In the genomic region with DNA sequence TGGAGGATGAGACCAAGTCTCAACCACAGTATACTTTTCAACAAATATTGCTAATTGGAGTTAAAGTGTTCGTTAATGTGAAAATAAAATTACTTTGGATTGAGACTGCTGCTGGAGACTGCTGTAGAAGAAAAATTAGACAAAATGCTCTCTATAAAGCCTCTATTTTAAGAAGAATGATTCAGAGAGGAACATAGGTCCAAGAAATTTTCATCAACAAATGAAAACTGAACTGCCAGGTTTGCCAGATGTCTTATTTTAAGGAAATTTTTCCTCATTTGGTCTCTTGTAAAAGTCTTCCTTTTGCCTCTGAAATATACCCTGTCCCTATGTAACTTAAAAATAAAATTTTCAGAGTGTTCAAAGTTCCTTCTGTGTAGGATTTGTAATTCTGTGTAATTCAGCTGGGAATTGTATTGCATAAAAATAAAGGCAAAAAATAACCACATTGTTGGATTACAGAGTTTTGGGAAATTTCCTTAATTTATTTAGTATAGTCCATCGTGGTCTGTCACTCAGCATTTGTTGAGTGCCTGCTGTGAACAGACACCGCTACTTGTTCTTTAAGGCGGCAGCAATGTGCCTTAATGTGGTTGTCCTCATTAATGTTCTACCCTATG, we compare ENCODE assay signal across 18 cellular contexts. TPM values are rescaled to one million over a fixed set of nuclear protein-coding genes. Genes with fewer than 3 reads are reported as not detected.
DNase-seq lines count a peak whose midpoint lies in the region; ATAC-seq lines count a peak whose summit lies in the region.
"Had no signal": no experiment of that assay in that cellular context is flagged by ENCODE, and none has a peak within 500 bp of the region (broad histone marks: within the 10 kb centered on the region; RNA-seq: fewer than 3 reads in every experiment).

No MANE protein-coding gene starts in this region.

- no peak overlapping the region for H2BK120ac ChIP-seq in mesenchymal stem cell (ENCODE audit: low read depth, low read length)

- DNase-seq in adipocyte (ENCODE audit: low read depth) (no peak), fibroblast of peridontal ligament (ENCODE audit: extremely low read depth) (peak; percentile 59), mesenchymal stem cell (no peak), superior temporal gyrus (ENCODE audit: extremely low spot score) (peak; percentile 55), DMS153 (lab: John Stamatoyannopoulos, UW) (no peak), D341Med (ENCODE audit: low spot score) (no peak)
- no peak for DNase-seq in activated CD4-positive, alpha-beta T cell treated with anti-CD3 and anti-CD28 coated beads, Interleukin-2, amount 50 U/mL, for 48 hours
- DNase-seq: COR-L47; DMS53; H7; MV-4-11; NCI-H2107; NCI-H226; NCI-H526 treated with DMSO at 0.1 percent for 48 hours; NK-92 treated with Interleukin-12 subunit alpha and Interleukin-12 subunit beta, amount 100 ng/mL, for 24 hours; OCI-M1; RPMI8226 had no signal

- H3K9me3 ChIP-seq in adipocyte (ENCODE audit: control insufficient read depth, low read length): no peaks in the 10 kb centered on the region
- H3K9me3 ChIP-seq in mesenchymal stem cell (ENCODE audit: control insufficient read depth, low read length): no peaks in the 10 kb centered on the region

- H2BK15ac ChIP-seq in mesenchymal stem cell (ENCODE audit: low read depth, poor library complexity, severe bottlenecking): no peak overlapping the region

- H3K9ac ChIP-seq in adipocyte (ENCODE audit: low read length) (peak overlapping the region; percentile 57), mesenchymal stem cell (ENCODE audit: low read length) (peak overlapping the region; percentile 62)

- no peak overlapping the region for H3K4ac ChIP-seq in mesenchymal stem cell (ENCODE audit: low read depth in 1 of 2, low read length in 2 of 2)

- H3K18ac ChIP-seq in mesenchymal stem cell (ENCODE audit: low read depth in 1 of 2, low read length in 2 of 2): no peak overlapping the region

- no peak overlapping the region for H2AK5ac ChIP-seq in mesenchymal stem cell (ENCODE audit: low read length, severe bottlenecking)

- peaks cover 51% of the 10 kb centered on the region for H3K4me1 ChIP-seq in adipocyte (ENCODE audit: control insufficient read depth, insufficient read depth, low read length)
- H3K4me1 ChIP-seq in mesenchymal stem cell (ENCODE audit: control insufficient read depth, insufficient read depth, low read depth, low read length): peaks cover 8% of the 10 kb centered on the region

- no peak overlapping the region for H2BK5ac ChIP-seq in mesenchymal stem cell (ENCODE audit: low read depth, low read length, poor library complexity, severe bottlenecking)

- peaks cover 38% of the 10 kb centered on the region for H3K79me1 ChIP-seq in mesenchymal stem cell (replicated peaks; ENCODE audit: low read length, poor library complexity, severe bottlenecking)

- no peak overlapping the region for H2BK12ac ChIP-seq in mesenchymal stem cell (ENCODE audit: low read length in 2 of 2)

- no peak for ATAC-seq in HG03139 (IDR thresholded peaks at IDR 0.05; ENCODE audit: unreplicated experiment)

- H3K4me2 ChIP-seq in mesenchymal stem cell (ENCODE audit: low read length, poor library complexity, severe bottlenecking): no peak overlapping the region

- no peak overlapping the region for H2AFZ ChIP-seq in mesenchymal stem cell (ENCODE audit: low read depth, low read length)

- no peak overlapping the region for H4K91ac ChIP-seq in mesenchymal stem cell (ENCODE audit: low read length)

- no peak overlapping the region for H3K23ac ChIP-seq in mesenchymal stem cell (ENCODE audit: low read length in 2 of 2)

- H4K8ac ChIP-seq in mesenchymal stem cell (ENCODE audit: low read length): no peak overlapping the region

- no peak overlapping the region for H3K27ac ChIP-seq in mesenchymal stem cell (ENCODE audit: low read length, poor library complexity, severe bottlenecking)

- 96% methylated on average over 3 of the region's 4 CpGs for WGBS in mesenchymal stem cell

- H3K4me3 ChIP-seq in adipocyte (ENCODE audit: low read length) (no peak overlapping the region), mesenchymal stem cell (ENCODE audit: insufficient read depth in 1 of 2, low read depth in 1 of 2, low read length in 2 of 2) (no peak overlapping the region)

- H3K27me3 ChIP-seq in adipocyte (replicated peaks; ENCODE audit: control insufficient read depth, insufficient read depth, low read length) (no peaks in the 10 kb centered on the region), mesenchymal stem cell (ENCODE audit: control insufficient read depth in 1 of 2, insufficient read depth in 1 of 2, low read length in 2 of 2) (no peaks in the 10 kb centered on the region)

- H3K36me3 ChIP-seq in adipocyte (ENCODE audit: control insufficient read depth, insufficient read depth, low read length, severe bottlenecking) (no peaks in the 10 kb centered on the region), mesenchymal stem cell (ENCODE audit: control insufficient read depth in 1 of 2, insufficient read depth in 2 of 2, low read depth in 1 of 2, low read length in 2 of 2) (no peaks in the 10 kb centered on the region)

- no peak overlapping the region for H3K14ac ChIP-seq in mesenchymal stem cell (ENCODE audit: low read length in 2 of 2)

RNA-seq across cellular contexts. Expression of gene ANKS1A, which starts 27.4 kb away (rescaled TPM):
- 5.8 TPM for polyA plus RNA-seq in mesenchymal stem cell (2013, experiment 1 of 2)
- polyA plus RNA-seq in mesenchymal stem cell (2013, experiment 2 of 2): 5.7 TPM

RNA-seq across cellular contexts. Expression of gene TAF11, which starts 28.6 kb away (rescaled TPM):
- polyA plus RNA-seq in mesenchymal stem cell (2013, experiment 1 of 2): 29.3 TPM
- 30.4 TPM for polyA plus RNA-seq in mesenchymal stem cell (2013, experiment 2 of 2)

Comparison
In these comparisons a context has a peak if more than half of its experiments do, and no peak if none do; other contexts are left out.
1. DNase-seq: peak in fibroblast of peridontal ligament (single experiment) and superior temporal gyrus (single experiment); none in adipocyte (single experiment), mesenchymal stem cell (single experiment), activated CD4-positive, alpha-beta T cell treated with anti-CD3 and anti-CD28 coated beads, Interleukin-2, amount 50 U/mL, for 48 hours (0 of 2), DMS153 (single experiment) and D341Med (single experiment).